22 cellular contexts compared by ENCODE assay signal in the genomic region with DNA sequence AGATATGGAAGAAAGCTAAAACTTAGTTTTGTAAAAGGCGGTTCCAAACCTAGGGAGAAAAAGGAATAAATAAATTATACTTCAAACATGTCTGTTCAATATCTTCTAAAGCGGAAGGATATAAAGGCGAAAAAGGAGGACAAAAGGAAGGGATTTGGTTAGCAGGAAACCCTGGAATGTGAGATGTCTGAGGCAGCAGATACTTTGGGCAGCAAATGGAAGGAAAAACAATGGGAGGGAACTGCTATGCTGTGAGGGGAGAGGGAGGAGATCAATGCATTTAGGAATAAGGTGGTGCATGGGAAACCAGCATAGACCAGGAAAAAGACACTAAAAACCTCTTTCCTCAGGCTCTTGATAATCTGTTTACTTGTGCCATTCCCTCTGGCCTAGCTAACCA.
"Had no signal": no experiment of that assay in that cellular context is flagged by ENCODE, and none has a peak within 500 bp of the region (broad histone marks: within the 10 kb centered on the region; RNA-seq: fewer than 3 reads in every experiment).

No MANE protein-coding gene starts in this region.

- H3K27me3 Mint-ChIP-seq: activated naive CD8-positive, alpha-beta T cell treated with anti-CD3 and anti-CD28 coated beads for 36 hours had no signal

- H3K4me2 ChIP-seq: KMS-11 had no signal

- ATAC-seq: activated CD8-positive, alpha-beta memory T cell treated with anti-CD3 and anti-CD28 coated beads, Interleukin-2, amount 10 ng/mL, durations not matched to agents 7 days and 5 days; T-helper 17 cell had no signal

- H3K9ac ChIP-seq: KMS-11 had no signal

- H3K27ac ChIP-seq: brain microvascular endothelial cell, cardiac muscle cell, KMS-11 had no signal

- H3K36me3 ChIP-seq: brain microvascular endothelial cell, cardiac muscle cell had no signal

- H3K27me3 ChIP-seq: brain microvascular endothelial cell, cardiac muscle cell had no signal

- H3K4me3 ChIP-seq: cardiac muscle cell had no signal

- H3K9me3 Mint-ChIP-seq: activated B cell treated with CpG ODN at 0.5 μM for 24 hours; activated CD4-positive, alpha-beta T cell treated with anti-CD3 and anti-CD28 coated beads, Interleukin-2, amount 10 ng/mL, durations not matched to agents 24 days and 14 days; activated naive CD4-positive, alpha-beta T cell treated with anti-CD3 and anti-CD28 coated beads for 36 hours; activated naive CD8-positive, alpha-beta T cell treated with anti-CD3 and anti-CD28 coated beads for 36 hours; activated T-cell treated with anti-CD3 and anti-CD28 coated beads, Interleukin-2, amount 50 U/mL, for 24 hours had no signal

- DNase-seq: activated B cell treated with CpG ODN at 0.5 μM for 24 hours; activated CD4-positive, alpha-beta T cell treated with anti-CD3 and anti-CD28 coated beads for 1 hour; activated CD4-positive, alpha-beta T cell treated with anti-CD3 and anti-CD28 coated beads, Interleukin-2, amount 10 ng/mL, durations not matched to agents 24 days and 14 days; activated CD4-positive, alpha-beta T cell treated with anti-CD3 and anti-CD28 coated beads, Interleukin-2, amount 50 U/mL, for 48 hours; activated CD8-positive, alpha-beta memory T cell treated with anti-CD3 and anti-CD28 coated beads, Interleukin-2, amount 10 ng/mL, durations not matched to agents 7 days and 5 days; activated effector memory CD4-positive, alpha-beta T cell treated with anti-CD3 and anti-CD28 coated beads, Interleukin-2, amount 50 U/mL, for 16 hours; activated naive CD4-positive, alpha-beta T cell treated with anti-CD3 and anti-CD28 coated beads for 36 hours; activated naive CD8-positive, alpha-beta T cell treated with anti-CD3 and anti-CD28 coated beads for 36 hours; activated T-cell treated with anti-CD3 and anti-CD28 coated beads, Interleukin-2, amount 50 U/mL, for 24 hours; brain microvascular endothelial cell; NCI-H1092; NCI-H1417; NCI-H2029; NCI-H2107; NCI-H2171 treated with DMSO at 0.1 percent for 48 hours; NCI-H226; NCI-H69; SIG-M5; T-helper 17 cell; T-helper 9 cell had no signal

- H3K4me3 Mint-ChIP-seq: activated B cell treated with CpG ODN at 0.5 μM for 24 hours; activated CD4-positive, alpha-beta T cell treated with anti-CD3 and anti-CD28 coated beads, Interleukin-2, amount 10 ng/mL, durations not matched to agents 24 days and 14 days; activated CD8-positive, alpha-beta memory T cell treated with anti-CD3 and anti-CD28 coated beads, Interleukin-2, amount 10 ng/mL, durations not matched to agents 7 days and 5 days; activated naive CD4-positive, alpha-beta T cell treated with anti-CD3 and anti-CD28 coated beads for 36 hours; activated naive CD8-positive, alpha-beta T cell treated with anti-CD3 and anti-CD28 coated beads for 36 hours; activated T-cell treated with anti-CD3 and anti-CD28 coated beads, Interleukin-2, amount 50 U/mL, for 24 hours; T-helper 17 cell had no signal

- H3K36me3 Mint-ChIP-seq: activated CD8-positive, alpha-beta memory T cell treated with anti-CD3 and anti-CD28 coated beads, Interleukin-2, amount 10 ng/mL, durations not matched to agents 7 days and 5 days; activated naive CD8-positive, alpha-beta T cell treated with anti-CD3 and anti-CD28 coated beads for 36 hours had no signal

- H3K27ac Mint-ChIP-seq: activated B cell treated with CpG ODN at 0.5 μM for 24 hours; activated CD4-positive, alpha-beta T cell treated with anti-CD3 and anti-CD28 coated beads, Interleukin-2, amount 10 ng/mL, durations not matched to agents 24 days and 14 days; activated CD8-positive, alpha-beta memory T cell treated with anti-CD3 and anti-CD28 coated beads, Interleukin-2, amount 10 ng/mL, durations not matched to agents 7 days and 5 days; activated naive CD4-positive, alpha-beta T cell treated with anti-CD3 and anti-CD28 coated beads for 36 hours; activated naive CD8-positive, alpha-beta T cell treated with anti-CD3 and anti-CD28 coated beads for 36 hours; activated T-cell treated with anti-CD3 and anti-CD28 coated beads, Interleukin-2, amount 50 U/mL, for 24 hours; T-helper 17 cell had no signal

- H3K4me1 Mint-ChIP-seq: activated B cell treated with CpG ODN at 0.5 μM for 24 hours; activated CD4-positive, alpha-beta T cell treated with anti-CD3 and anti-CD28 coated beads, Interleukin-2, amount 10 ng/mL, durations not matched to agents 24 days and 14 days; activated CD8-positive, alpha-beta memory T cell treated with anti-CD3 and anti-CD28 coated beads, Interleukin-2, amount 10 ng/mL, durations not matched to agents 7 days and 5 days; activated naive CD8-positive, alpha-beta T cell treated with anti-CD3 and anti-CD28 coated beads for 36 hours; T-helper 17 cell had no signal
